9 cellular contexts compared by ENCODE assay signal in genomic region chr10:102796407-102797176, GRCh38. TPM values are rescaled to one million over a fixed set of nuclear protein-coding genes. Genes with fewer than 3 reads are reported as not detected.
DNase-seq lines count a peak whose midpoint lies in the region; ATAC-seq and TF ChIP-seq lines count a peak whose summit lies in the region.
"Had no signal": no experiment of that assay in that cellular context is flagged by ENCODE, and none has a peak within 500 bp of the region (broad histone marks: within the 10 kb centered on the region; RNA-seq: fewer than 3 reads in every experiment).

No MANE protein-coding gene starts in this region.

- peak; percentile 94 for ATAC-seq in HG02588 (IDR thresholded peaks at IDR 0.05; ENCODE audit: unreplicated experiment)

- H3K4me1 ChIP-seq in left ventricle myocardium inferior: peaks cover 100% of the 10 kb centered on the region

- POLR2A ChIA-PET in GM10248 (lab: Yijun Ruan, JAX): interaction anchor here (0.5 kb wide), 1 partner anchor 322 kb away, joined by 3 read pairs; no protein-coding TSS in a partner anchor

- H3K27me3 ChIP-seq in left ventricle myocardium inferior (ENCODE audit: low read depth): no peaks in the 10 kb centered on the region

- H3K36me3 ChIP-seq in left ventricle myocardium inferior: peaks cover 19% of the 10 kb centered on the region

- DNase-seq in GM10248 (ENCODE audit: extremely low spot score) (peak; percentile 72), NOMO-1 treated with dmso at 0.1 percent for 144 hours (lab: John Stamatoyannopoulos, UW; ENCODE audit: unreplicated experiment) (peak; percentile 84), left ventricle myocardium inferior (peak; percentile 91), NCI-H1105 (lab: John Stamatoyannopoulos, UW) (no peak), NCI-H2081 treated with DMSO at 0.1 percent for 48 hours (lab: John Stamatoyannopoulos, UW) (no peak)
- peak; percentile 23 for DNase-seq in activated effector memory CD4-positive, alpha-beta T cell treated with Interleukin-2 at 50 U/mL for 16 hours
- peak; percentile 73 for DNase-seq in stimulated activated CD4-positive, alpha-beta T cell treated with anti-CD3 and anti-CD28 coated beads, Interleukin-15, amount 100 ng/mL, for 24 hours

- no peak for TF ChIP-seq CTCF in GM10248 (IDR thresholded peaks at IDR 0.05; ENCODE audit: control extremely low read depth, extremely low read depth, low read depth, missing control alignments)
- TF ChIP-seq CTCF in left ventricle myocardium inferior (IDR thresholded peaks at IDR 0.05; ENCODE audit: borderline replicate concordance): no peak

- H3K9me3 ChIP-seq in left ventricle myocardium inferior (replicated peaks): no peaks in the 10 kb centered on the region

- H3K4me3 ChIP-seq in left ventricle myocardium inferior: peak overlapping the region; percentile 46

- CTCF ChIA-PET in GM10248 (lab: Yijun Ruan, JAX): interaction anchor here (1.0 to 2.7 kb wide), 3 partner anchors 20 to 121 kb away, joined by 3 to 7 read pairs (median 3); partner anchors contain the start of gene CNNM2

- peak overlapping the region; percentile 89 for H3K27ac ChIP-seq in left ventricle myocardium inferior (replicated peaks)

- intact Hi-C loops in left ventricle myocardium inferior (cut with micrococcal nuclease): no loop called here

RNA-seq across cellular contexts. Expression of gene CYP17A1, which starts 40.6 kb away (rescaled TPM):
- not detected for total RNA-seq in left ventricle myocardium inferior
- total RNA-seq: subcutaneous adipose tissue had no signal

RNA-seq across cellular contexts. Expression of gene WBP1L, which starts 52.8 kb away (rescaled TPM):
- 22.6 TPM for total RNA-seq in left ventricle myocardium inferior

RNA-seq across cellular contexts. Expression of gene BORCS7, which starts 57.5 kb away (rescaled TPM):
- 14.4 TPM for total RNA-seq in left ventricle myocardium inferior

Comparison
In these comparisons a context has a peak if more than half of its experiments do, and no peak if none do; other contexts are left out.
1. DNase-seq: peak in GM10248 (single experiment), NOMO-1 treated with dmso at 0.1 percent for 144 hours (single experiment), activated effector memory CD4-positive, alpha-beta T cell treated with Interleukin-2 at 50 U/mL for 16 hours (single experiment), left ventricle myocardium inferior (single experiment) and stimulated activated CD4-positive, alpha-beta T cell treated with anti-CD3 and anti-CD28 coated beads, Interleukin-15, amount 100 ng/mL, for 24 hours (single experiment); none in NCI-H1105 (single experiment) and NCI-H2081 treated with DMSO at 0.1 percent for 48 hours (single experiment).